In genomic region chr9:79637180-79637925, GRCh38 we compare ENCODE assay signal across 15 cellular contexts.
DNase-seq lines count a peak whose midpoint lies in the region; FAIRE-seq and TF ChIP-seq lines count a peak whose summit lies in the region.
"Had no signal": no experiment of that assay in that cellular context is flagged by ENCODE, and none has a peak within 500 bp of the region (broad histone marks: within the 10 kb centered on the region; RNA-seq: fewer than 3 reads in every experiment).

No MANE protein-coding gene starts in this region.

- H3K4me1 ChIP-seq in ascending aorta (no peaks in the 10 kb centered on the region), kidney (ENCODE audit: control insufficient read depth in 1 of 2, insufficient read depth in 1 of 2, low read depth in 1 of 2, low read length in 2 of 2) (no peaks in the 10 kb centered on the region)

- H3K36me3 ChIP-seq in ascending aorta: peaks cover 0 to 2% of the 10 kb centered on the region in 2 donors
- H3K36me3 ChIP-seq in kidney (ENCODE audit: control insufficient read depth in 1 of 2, insufficient read depth in 2 of 2, low read length in 2 of 2): no peaks in the 10 kb centered on the region

- H3K9me3 ChIP-seq in ascending aorta: no peaks in the 10 kb centered on the region
- no peaks in the 10 kb centered on the region for H3K9me3 ChIP-seq in kidney (ENCODE audit: control insufficient read depth in 1 of 2, low read length in 2 of 2)

- H3K27ac ChIP-seq in coronary artery: no peak overlapping the region
- no peak overlapping the region for H3K27ac ChIP-seq in ascending aorta
- H3K27ac ChIP-seq in kidney (ENCODE audit: low read depth in 2 of 2, low read length in 2 of 2): no peak overlapping the region
- H3K27ac ChIP-seq: spleen had no signal

- FAIRE-seq in kidney (lab: Jason Lieb, UNC): no peak
- FAIRE-seq: bronchial epithelial cell, frontal cortex had no signal

- no peaks in the 10 kb centered on the region for H3K27me3 ChIP-seq in ascending aorta
- H3K27me3 ChIP-seq: spleen had no signal

- H3K9ac ChIP-seq in kidney (ENCODE audit: low read length in 2 of 2): no peak overlapping the region

- H3K4me3 ChIP-seq in coronary artery (no peak overlapping the region), ascending aorta (no peak overlapping the region), kidney (ENCODE audit: low read length in 2 of 2) (no peak overlapping the region)
- H3K4me3 ChIP-seq: spleen had no signal

- intact Hi-C loops in ascending aorta (cut with DNase I): no loop called here
- intact Hi-C loops in kidney (cut with DNase I): no loop called here

- DNase-seq in ELR (ENCODE audit: low read depth): peak; percentile 30
- peak; percentile 43 for DNase-seq in HCEC 1CT
- peak; percentile 57 for DNase-seq in RPMI7951 (ENCODE audit: low read depth)
- DNase-seq in iris pigment epithelial cell (ENCODE audit: low read depth): peak; percentile 66
- DNase-seq in coronary artery (ENCODE audit: low spot score): no peak
- DNase-seq in ascending aorta (ENCODE audit: low spot score in 2 of 2): no peak
- no peak for DNase-seq in activated CD4-positive, CD25-positive, alpha-beta regulatory T cell (lab: John Stamatoyannopoulos, UW)
- DNase-seq in kidney: no peak
- DNase-seq: activated CD4-positive, alpha-beta memory T cell treated with anti-CD3 and anti-CD28 coated beads, Interleukin-2, amount 10 ng/mL, durations not matched to agents 7 days and 5 days; KBM-7; NCI-H1436 treated with DMSO at 0.1 percent for 48 hours; spleen; substantia nigra had no signal

- no peak for TF ChIP-seq CTCF in coronary artery (IDR thresholded peaks at IDR 0.05)
- TF ChIP-seq CTCF in ascending aorta (IDR thresholded peaks at IDR 0.05): no peak
- no peak for TF ChIP-seq CTCF in kidney (IDR thresholded peaks at IDR 0.05; ENCODE audit: borderline replicate concordance, extremely low read depth, insufficient read depth)

Comparison
In these comparisons a context has a peak if more than half of its experiments do, and no peak if none do; other contexts are left out.
1. DNase-seq: peak in ELR (single experiment), HCEC 1CT (single experiment), RPMI7951 (single experiment) and iris pigment epithelial cell (single experiment); none in coronary artery (single experiment), ascending aorta (0 of 2), activated CD4-positive, CD25-positive, alpha-beta regulatory T cell (0 of 4) and kidney (single experiment).